1 cellular context compared by ENCODE assay signal in genomic region chr17:68564415-68565111, GRCh38.
TF ChIP-seq lines count a peak whose summit lies in the region.

No MANE protein-coding gene starts in this region.

TF ChIP-seq in GM23338, 12 proteins besides CTCF, POLR2A, EP300 and RAD21:
- TF ChIP-seq POLR2AphosphoS5 (IDR thresholded peaks at IDR 0.05; ENCODE audit: low read depth) (no peak), ZNF331 (CRISPR knock-in tag; IDR thresholded peaks at IDR 0.05; ENCODE audit: low read depth) (no peak), ZNF114 (CRISPR knock-in tag; IDR thresholded peaks at IDR 0.05) (no peak), ZNF462 (CRISPR knock-in tag; IDR thresholded peaks at IDR 0.05) (no peak), EZH2phosphoT487 (IDR thresholded peaks at IDR 0.05; ENCODE audit: unreplicated experiment) (no peak)
